Comparison of ENCODE assay signal across 9 cellular contexts in the genomic region with DNA sequence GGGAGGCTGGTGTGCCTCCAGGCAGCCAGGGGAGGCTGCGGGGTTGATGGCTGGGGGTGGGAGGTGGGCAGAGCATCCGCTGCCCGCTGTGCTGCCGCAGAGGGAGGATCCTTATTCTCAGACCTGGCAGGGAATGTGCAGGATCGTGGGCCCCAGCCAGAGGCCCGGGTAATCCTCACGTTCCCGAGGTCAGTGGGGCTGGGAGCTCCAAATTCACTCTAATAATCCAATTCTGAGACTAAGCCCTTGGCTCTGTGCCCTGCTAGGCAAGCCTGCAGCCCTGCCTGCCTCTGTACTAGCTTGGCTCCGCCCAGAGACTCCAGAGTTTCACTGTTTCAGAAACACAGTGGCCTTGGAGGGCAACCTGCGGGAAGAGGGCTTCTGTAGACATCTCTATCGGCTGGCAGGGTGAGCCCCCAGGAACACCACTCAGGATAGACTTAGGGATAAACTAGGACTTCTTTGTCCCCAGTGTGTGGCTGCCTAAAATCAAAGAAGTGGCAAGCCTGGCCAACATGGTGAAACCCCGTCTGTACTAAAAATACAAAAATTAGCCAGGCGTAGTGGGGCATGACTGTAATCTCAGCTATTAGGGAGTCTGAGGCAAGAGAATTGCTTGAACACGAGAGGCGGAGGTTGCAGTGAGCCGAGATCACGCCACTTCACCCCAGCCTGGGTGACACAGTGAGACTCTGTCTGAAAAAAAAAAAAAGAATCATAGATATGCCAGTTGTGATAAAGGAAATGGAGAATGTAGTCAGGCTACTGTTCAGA. TPM values are rescaled to one million over a fixed set of nuclear protein-coding genes. Genes with fewer than 3 reads are reported as not detected.
DNase-seq lines count a peak whose midpoint lies in the region; ATAC-seq and TF ChIP-seq lines count a peak whose summit lies in the region.
"Had no signal": no experiment of that assay in that cellular context is flagged by ENCODE, and none has a peak within 500 bp of the region (broad histone marks: within the 10 kb centered on the region; RNA-seq: fewer than 3 reads in every experiment).

No MANE protein-coding gene starts in this region.

- H3K27me3 Mint-ChIP-seq in activated T-cell treated with anti-CD3 and anti-CD28 coated beads, Interleukin-2, amount 50 U/mL, for 4 hours (ENCODE audit: low read depth), result no peaks in the 10 kb centered on the region

- no peaks in the 10 kb centered on the region for H3K79me2 ChIP-seq in DOHH2 (ENCODE audit: control insufficient read depth, low read length)

- no peak overlapping the region for H3K4me3 Mint-ChIP-seq in activated T-cell treated with anti-CD3 and anti-CD28 coated beads, Interleukin-2, amount 50 U/mL, for 4 hours

- H4K20me1 ChIP-seq in DOHH2 (ENCODE audit: control insufficient read depth, insufficient read depth, low read depth, low read length), result no peaks in the 10 kb centered on the region

- no peak for TF ChIP-seq CTCF in DOHH2 (IDR thresholded peaks at IDR 0.05; ENCODE audit: low read depth, low read length, poor library complexity, severe bottlenecking)
- TF ChIP-seq CTCF in foreskin keratinocyte (conservative IDR thresholded peaks at IDR 0.05), result no peak
- no peak for TF ChIP-seq CTCF in thyroid gland (IDR thresholded peaks at IDR 0.05)

- no peaks in the 10 kb centered on the region for H3K9me3 Mint-ChIP-seq in activated T-cell treated with anti-CD3 and anti-CD28 coated beads, Interleukin-2, amount 50 U/mL, for 4 hours

- H3K27ac ChIP-seq in DOHH2 (ENCODE audit: low read depth, low read length), result no peak overlapping the region
- H3K27ac ChIP-seq in foreskin keratinocyte, result peak overlapping the region; percentile 46
- peak overlapping the region; percentile 54 to 76 (median 72) for H3K27ac ChIP-seq in thyroid gland

- H3K27me3 ChIP-seq in DOHH2 (ENCODE audit: control insufficient read depth, low read length) (peaks cover 12% of the 10 kb centered on the region; the same call in 1 of the 2 replicates), foreskin keratinocyte (no peaks in the 10 kb centered on the region), thyroid gland (no peaks in the 10 kb centered on the region)

- H3K4me1 ChIP-seq in DOHH2 (ENCODE audit: control insufficient read depth, low read length) (peaks cover 20% of the 10 kb centered on the region), foreskin keratinocyte (no peaks in the 10 kb centered on the region), thyroid gland (peaks cover 6 to 14% of the 10 kb centered on the region in 2 donors)

- no peaks in the 10 kb centered on the region for H3K36me3 Mint-ChIP-seq in activated T-cell treated with anti-CD3 and anti-CD28 coated beads, Interleukin-2, amount 50 U/mL, for 4 hours (ENCODE audit: insufficient read depth)

- H3K9me2 ChIP-seq in DOHH2 (replicated peaks; ENCODE audit: control insufficient read depth, low read length), result no peaks in the 10 kb centered on the region

- intact Hi-C loops in thyroid gland (cut with DNase I), result no loop called here

- H3K9me3 ChIP-seq in DOHH2 (ENCODE audit: control insufficient read depth, insufficient read depth, low read length), result no peaks in the 10 kb centered on the region
- no peaks in the 10 kb centered on the region for H3K9me3 ChIP-seq in thyroid gland

- peak overlapping the region; percentile 16; the same call in 1 of the 2 replicates for H3K4me2 ChIP-seq in DOHH2 (ENCODE audit: low read length)

- H3K4me3 ChIP-seq in DOHH2 (ENCODE audit: low read length), result no peak overlapping the region
- H3K4me3 ChIP-seq in thyroid gland (replicated peaks in 1 of 3), result no peak overlapping the region

- H3K36me3 ChIP-seq in DOHH2 (ENCODE audit: control insufficient read depth, low read length), result no peaks in the 10 kb centered on the region
- no peaks in the 10 kb centered on the region for H3K36me3 ChIP-seq in thyroid gland

- peak; percentile 46 for DNase-seq in NCI-H69 (lab: John Stamatoyannopoulos, UW)
- no peak for DNase-seq in foreskin keratinocyte
- peak; percentile 82 to 83 for DNase-seq in thyroid gland
- no peak for DNase-seq in activated T-cell treated with anti-CD3 and anti-CD28 coated beads, Interleukin-2, amount 50 U/mL, for 4 hours
- no peak for DNase-seq in T1000 (lab: John Stamatoyannopoulos, UW)
- no peak for DNase-seq in foreskin melanocyte

- H3K4me1 Mint-ChIP-seq in activated T-cell treated with anti-CD3 and anti-CD28 coated beads, Interleukin-2, amount 50 U/mL, for 4 hours (ENCODE audit: low read depth), result no peaks in the 10 kb centered on the region

- peak; percentile 64 for ATAC-seq in GM21723 (IDR thresholded peaks at IDR 0.05; ENCODE audit: unreplicated experiment)
- peak; percentile 73 for ATAC-seq in foreskin keratinocyte
- ATAC-seq in activated T-cell treated with anti-CD3 and anti-CD28 coated beads, Interleukin-2, amount 50 U/mL, for 4 hours, result no peak

- no peak for TF ChIP-seq POLR2A in thyroid gland (IDR thresholded peaks at IDR 0.05)

- 27 to 30% methylated on average over 9 to 11 of the region's 17 CpGs for WGBS in thyroid gland, 2 donors

- no peaks in the 10 kb centered on the region for H3F3A ChIP-seq in DOHH2 (ENCODE audit: control insufficient read depth, insufficient read depth)

RNA-seq across cellular contexts. Expression of gene MLEC, which starts 17.7 kb away (rescaled TPM):
- 85.0 and 90.5 TPM in 2 replicates for total RNA-seq in foreskin keratinocyte
- 49.5 and 50.6 TPM in 2 replicates for polyA plus RNA-seq in foreskin keratinocyte
- total RNA-seq in thyroid gland, result 100 to 1,000 TPM; 122 to 288 (median 187) TPM
- 100 to 1,000 TPM; 153 to 172 (median 153) TPM for total RNA-seq in activated T-cell treated with anti-CD3 and anti-CD28 coated beads, Interleukin-2, amount 50 U/mL, for 4 hours

RNA-seq across cellular contexts. Expression of gene CABP1, which starts 28.8 kb away (rescaled TPM):
- total RNA-seq in foreskin keratinocyte (not detected in 2 replicates), thyroid gland (1 to 10 TPM in 1 of 4 donors, under 1 TPM in 1, not detected in 2; 0.33 to 1.4 TPM)
- not detected in 2 replicates for polyA plus RNA-seq in foreskin keratinocyte
- total RNA-seq in activated T-cell treated with anti-CD3 and anti-CD28 coated beads, Interleukin-2, amount 50 U/mL, for 4 hours, result under 1 TPM in 2 of 3 donors, not detected in 1; 0.18 to 0.26 TPM
- total RNA-seq: dermis microvascular lymphatic vessel endothelial cell had no signal

RNA-seq across cellular contexts. Expression of gene UNC119B, which starts 41.0 kb away (rescaled TPM):
- total RNA-seq in foreskin keratinocyte (18.0 and 18.1 TPM in 2 replicates), thyroid gland (10 to 100 TPM; 44.1 to 65.3 (median 61.6) TPM)
- 10.0 and 10.6 TPM in 2 replicates for polyA plus RNA-seq in foreskin keratinocyte
- total RNA-seq in activated T-cell treated with anti-CD3 and anti-CD28 coated beads, Interleukin-2, amount 50 U/mL, for 4 hours, result 10 to 100 TPM; 17.0 to 20.4 (median 17.0) TPM

RNA-seq across cellular contexts. Expression of gene ACADS, which starts 56.4 kb away (rescaled TPM):
- 5.9 and 6.2 TPM in 2 replicates for total RNA-seq in foreskin keratinocyte
- polyA plus RNA-seq in foreskin keratinocyte, result 6.6 and 6.9 TPM in 2 replicates
- total RNA-seq in thyroid gland, result 10 to 100 TPM; 40.8 to 85.9 (median 65.1) TPM
- total RNA-seq in activated T-cell treated with anti-CD3 and anti-CD28 coated beads, Interleukin-2, amount 50 U/mL, for 4 hours, result 10 to 100 TPM; 13.3 to 13.8 (median 13.3) TPM

Comparison
In these comparisons a context has a peak if more than half of its experiments do, and no peak if none do; other contexts are left out.
1. ATAC-seq: peak in GM21723 (single experiment) and foreskin keratinocyte (single experiment); none in activated T-cell treated with anti-CD3 and anti-CD28 coated beads, Interleukin-2, amount 50 U/mL, for 4 hours (0 of 2).
2. DNase-seq: peak in NCI-H69 (single experiment) and thyroid gland (2 of 2); none in foreskin keratinocyte (0 of 2), activated T-cell treated with anti-CD3 and anti-CD28 coated beads, Interleukin-2, amount 50 U/mL, for 4 hours (single experiment), T1000 (single experiment) and foreskin melanocyte (single experiment).